1 cellular context compared by ENCODE assay signal in the genomic region with DNA sequence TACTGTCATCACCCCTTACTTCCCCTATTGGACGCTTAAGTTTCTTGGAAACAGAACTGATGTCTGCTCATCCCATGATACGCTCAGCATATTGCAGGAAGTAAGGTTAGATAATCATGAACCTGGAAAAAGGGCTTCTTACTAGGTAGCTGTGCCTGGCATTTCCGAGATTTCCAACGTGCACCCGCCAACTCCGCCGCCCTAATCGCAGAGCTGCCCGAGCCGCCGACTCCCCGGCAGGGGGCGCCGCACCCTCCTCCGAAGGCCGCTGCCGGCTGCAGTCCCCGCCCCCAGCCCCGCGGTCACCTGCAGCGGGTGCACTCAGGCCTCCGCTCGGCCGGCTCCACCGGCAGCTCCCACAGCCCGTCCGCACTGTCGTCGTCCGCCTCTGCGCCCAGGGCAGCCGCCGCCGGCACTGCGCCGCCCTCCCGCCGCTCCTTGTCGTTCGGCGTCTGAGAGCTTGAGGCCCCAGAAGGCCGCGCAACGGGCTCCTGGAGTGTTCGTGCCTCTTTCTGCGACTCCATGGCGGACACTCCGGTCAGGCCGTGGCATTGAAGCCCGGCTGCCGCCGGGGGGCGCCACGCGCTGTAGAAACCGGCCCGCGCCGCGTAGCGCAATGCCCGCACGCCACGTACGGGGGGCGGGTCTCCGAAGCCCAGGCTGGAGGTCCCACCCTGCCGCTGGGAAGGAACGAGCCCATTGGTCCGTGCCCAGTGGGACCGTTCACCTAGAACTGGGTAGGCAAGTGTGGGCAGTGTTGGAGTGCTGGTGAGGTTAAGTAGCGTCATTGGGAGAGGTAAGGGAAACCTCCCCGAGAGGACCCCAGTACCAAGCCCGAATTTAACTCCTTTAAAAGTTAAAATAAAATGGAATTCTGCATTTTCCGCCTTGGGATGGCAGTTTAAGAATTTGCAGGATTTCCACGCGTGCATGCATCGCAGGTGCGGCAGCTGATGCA.
TF ChIP-seq lines count a peak whose summit lies in the region.

A gene with protein sequence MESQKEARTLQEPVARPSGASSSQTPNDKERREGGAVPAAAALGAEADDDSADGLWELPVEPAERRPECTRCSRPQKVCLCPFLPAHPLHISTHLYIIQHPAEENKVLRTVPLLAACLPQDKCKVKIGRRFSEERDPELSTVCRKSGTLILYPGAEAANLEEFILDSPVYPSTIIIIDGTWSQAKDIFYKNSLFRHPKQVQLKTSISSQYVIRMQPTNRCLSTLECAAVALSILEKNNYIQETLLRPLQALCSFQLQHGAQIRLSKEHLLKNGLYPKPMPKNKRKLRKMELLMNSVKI (minus strand): TSS at position 560 of the 958 bp plus-strand sequence. CDS start 36 bp downstream, at position 524.

TF ChIP-seq in GM12878, 131 proteins besides CTCF, POLR2A, EP300 and RAD21 (continued from another document and continues in another):
- TF ChIP-seq FOXM1 (IDR thresholded peaks at IDR 0.05; ENCODE audit: low read depth, low read length) = peak; percentile 53; the same call in 1 of the 2 replicates
- TF ChIP-seq KDM1A (IDR thresholded peaks at IDR 0.05; ENCODE audit: borderline replicate concordance) = no peak
- no peak for TF ChIP-seq NFIC (IDR thresholded peaks at IDR 0.05; ENCODE audit: low read depth, low read length)
- TF ChIP-seq PAX8 (IDR thresholded peaks at IDR 0.05) = no peak
- TF ChIP-seq SREBF1 (IDR thresholded peaks at IDR 0.05; ENCODE audit: low read length) = no peak
- TF ChIP-seq, protein P1, sequence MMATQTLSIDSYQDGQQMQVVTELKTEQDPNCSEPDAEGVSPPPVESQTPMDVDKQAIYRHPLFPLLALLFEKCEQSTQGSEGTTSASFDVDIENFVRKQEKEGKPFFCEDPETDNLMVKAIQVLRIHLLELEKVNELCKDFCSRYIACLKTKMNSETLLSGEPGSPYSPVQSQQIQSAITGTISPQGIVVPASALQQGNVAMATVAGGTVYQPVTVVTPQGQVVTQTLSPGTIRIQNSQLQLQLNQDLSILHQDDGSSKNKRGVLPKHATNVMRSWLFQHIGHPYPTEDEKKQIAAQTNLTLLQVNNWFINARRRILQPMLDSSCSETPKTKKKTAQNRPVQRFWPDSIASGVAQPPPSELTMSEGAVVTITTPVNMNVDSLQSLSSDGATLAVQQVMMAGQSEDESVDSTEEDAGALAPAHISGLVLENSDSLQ (IDR thresholded peaks at IDR 0.05) = 0 out of 2 replicates have a peak, but pooled peaks have one; percentile 8
- no peak for TF ChIP-seq WRNIP1 (IDR thresholded peaks at IDR 0.05; ENCODE audit: borderline replicate concordance, low read depth, low read length)
- TF ChIP-seq, protein P2, sequence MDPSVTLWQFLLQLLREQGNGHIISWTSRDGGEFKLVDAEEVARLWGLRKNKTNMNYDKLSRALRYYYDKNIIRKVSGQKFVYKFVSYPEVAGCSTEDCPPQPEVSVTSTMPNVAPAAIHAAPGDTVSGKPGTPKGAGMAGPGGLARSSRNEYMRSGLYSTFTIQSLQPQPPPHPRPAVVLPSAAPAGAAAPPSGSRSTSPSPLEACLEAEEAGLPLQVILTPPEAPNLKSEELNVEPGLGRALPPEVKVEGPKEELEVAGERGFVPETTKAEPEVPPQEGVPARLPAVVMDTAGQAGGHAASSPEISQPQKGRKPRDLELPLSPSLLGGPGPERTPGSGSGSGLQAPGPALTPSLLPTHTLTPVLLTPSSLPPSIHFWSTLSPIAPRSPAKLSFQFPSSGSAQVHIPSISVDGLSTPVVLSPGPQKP (IDR thresholded peaks at IDR 0.05; ENCODE audit: low read depth, low read length) = peak; percentile 40; the same call in 1 of the 2 replicates
- TF ChIP-seq, protein P3, sequence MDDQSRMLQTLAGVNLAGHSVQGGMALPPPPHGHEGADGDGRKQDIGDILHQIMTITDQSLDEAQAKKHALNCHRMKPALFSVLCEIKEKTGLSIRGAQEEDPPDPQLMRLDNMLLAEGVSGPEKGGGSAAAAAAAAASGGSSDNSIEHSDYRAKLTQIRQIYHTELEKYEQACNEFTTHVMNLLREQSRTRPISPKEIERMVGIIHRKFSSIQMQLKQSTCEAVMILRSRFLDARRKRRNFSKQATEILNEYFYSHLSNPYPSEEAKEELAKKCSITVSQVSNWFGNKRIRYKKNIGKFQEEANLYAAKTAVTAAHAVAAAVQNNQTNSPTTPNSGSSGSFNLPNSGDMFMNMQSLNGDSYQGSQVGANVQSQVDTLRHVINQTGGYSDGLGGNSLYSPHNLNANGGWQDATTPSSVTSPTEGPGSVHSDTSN (IDR thresholded peaks at IDR 0.05; ENCODE audit: insufficient replicate concordance, low read depth, low read length) = no peak
- peak; percentile 75; the same call in 1 of the 2 replicates for TF ChIP-seq HDGF (IDR thresholded peaks at IDR 0.05)
- no peak for TF ChIP-seq BMI1 (IDR thresholded peaks at IDR 0.05; ENCODE audit: borderline replicate concordance)
- TF ChIP-seq GABPA (IDR thresholded peaks at IDR 0.05; ENCODE audit: low read depth) = no peak
- peak; percentile 58 for TF ChIP-seq RELA (IDR thresholded peaks at IDR 0.05; ENCODE audit: borderline replicate concordance, partially characterized antibody)
- TF ChIP-seq NFXL1 (IDR thresholded peaks at IDR 0.05; ENCODE audit: borderline replicate concordance) = no peak
- peak; percentile 91 for TF ChIP-seq IKZF1 (conservative IDR thresholded peaks at IDR 0.05)
- TF ChIP-seq ZNF274 (IDR thresholded peaks at IDR 0.05; ENCODE audit: insufficient read depth, insufficient read length) = no peak
- no peak for TF ChIP-seq MYB (IDR thresholded peaks at IDR 0.05; ENCODE audit: borderline replicate concordance, low read depth, low read length)
- TF ChIP-seq IRF4 (IDR thresholded peaks at IDR 0.05; ENCODE audit: low read depth, low read length) = no peak
- TF ChIP-seq, protein P4, sequence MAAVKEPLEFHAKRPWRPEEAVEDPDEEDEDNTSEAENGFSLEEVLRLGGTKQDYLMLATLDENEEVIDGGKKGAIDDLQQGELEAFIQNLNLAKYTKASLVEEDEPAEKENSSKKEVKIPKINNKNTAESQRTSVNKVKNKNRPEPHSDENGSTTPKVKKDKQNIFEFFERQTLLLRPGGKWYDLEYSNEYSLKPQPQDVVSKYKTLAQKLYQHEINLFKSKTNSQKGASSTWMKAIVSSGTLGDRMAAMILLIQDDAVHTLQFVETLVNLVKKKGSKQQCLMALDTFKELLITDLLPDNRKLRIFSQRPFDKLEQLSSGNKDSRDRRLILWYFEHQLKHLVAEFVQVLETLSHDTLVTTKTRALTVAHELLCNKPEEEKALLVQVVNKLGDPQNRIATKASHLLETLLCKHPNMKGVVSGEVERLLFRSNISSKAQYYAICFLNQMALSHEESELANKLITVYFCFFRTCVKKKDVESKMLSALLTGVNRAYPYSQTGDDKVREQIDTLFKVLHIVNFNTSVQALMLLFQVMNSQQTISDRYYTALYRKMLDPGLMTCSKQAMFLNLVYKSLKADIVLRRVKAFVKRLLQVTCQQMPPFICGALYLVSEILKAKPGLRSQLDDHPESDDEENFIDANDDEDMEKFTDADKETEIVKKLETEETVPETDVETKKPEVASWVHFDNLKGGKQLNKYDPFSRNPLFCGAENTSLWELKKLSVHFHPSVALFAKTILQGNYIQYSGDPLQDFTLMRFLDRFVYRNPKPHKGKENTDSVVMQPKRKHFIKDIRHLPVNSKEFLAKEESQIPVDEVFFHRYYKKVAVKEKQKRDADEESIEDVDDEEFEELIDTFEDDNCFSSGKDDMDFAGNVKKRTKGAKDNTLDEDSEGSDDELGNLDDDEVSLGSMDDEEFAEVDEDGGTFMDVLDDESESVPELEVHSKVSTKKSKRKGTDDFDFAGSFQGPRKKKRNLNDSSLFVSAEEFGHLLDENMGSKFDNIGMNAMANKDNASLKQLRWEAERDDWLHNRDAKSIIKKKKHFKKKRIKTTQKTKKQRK (IDR thresholded peaks at IDR 0.05; ENCODE audit: low read depth, low read length) = no peak
- no peak for TF ChIP-seq CBFB (IDR thresholded peaks at IDR 0.05; ENCODE audit: low read depth)
- TF ChIP-seq CHD1 (IDR thresholded peaks at IDR 0.05; ENCODE audit: low read depth, low read length) = no peak
- peak; percentile 92 for TF ChIP-seq DPF2 (IDR thresholded peaks at IDR 0.05)
- peak; percentile 89; the same call in 1 of the 2 replicates for TF ChIP-seq CBX5 (IDR thresholded peaks at IDR 0.05; ENCODE audit: low read depth)
- TF ChIP-seq SUZ12 (IDR thresholded peaks at IDR 0.05; ENCODE audit: unreplicated experiment) = no peak
- TF ChIP-seq TCF7 (IDR thresholded peaks at IDR 0.05; ENCODE audit: borderline replicate concordance) = no peak
- TF ChIP-seq ZBED1 (IDR thresholded peaks at IDR 0.05; ENCODE audit: borderline replicate concordance) = no peak
- TF ChIP-seq HDAC2 (IDR thresholded peaks at IDR 0.05) = no peak
- peak; percentile 26 for TF ChIP-seq MEF2B (IDR thresholded peaks at IDR 0.05; ENCODE audit: partially characterized antibody, poor library complexity, severe bottlenecking)
- TF ChIP-seq, protein P5, sequence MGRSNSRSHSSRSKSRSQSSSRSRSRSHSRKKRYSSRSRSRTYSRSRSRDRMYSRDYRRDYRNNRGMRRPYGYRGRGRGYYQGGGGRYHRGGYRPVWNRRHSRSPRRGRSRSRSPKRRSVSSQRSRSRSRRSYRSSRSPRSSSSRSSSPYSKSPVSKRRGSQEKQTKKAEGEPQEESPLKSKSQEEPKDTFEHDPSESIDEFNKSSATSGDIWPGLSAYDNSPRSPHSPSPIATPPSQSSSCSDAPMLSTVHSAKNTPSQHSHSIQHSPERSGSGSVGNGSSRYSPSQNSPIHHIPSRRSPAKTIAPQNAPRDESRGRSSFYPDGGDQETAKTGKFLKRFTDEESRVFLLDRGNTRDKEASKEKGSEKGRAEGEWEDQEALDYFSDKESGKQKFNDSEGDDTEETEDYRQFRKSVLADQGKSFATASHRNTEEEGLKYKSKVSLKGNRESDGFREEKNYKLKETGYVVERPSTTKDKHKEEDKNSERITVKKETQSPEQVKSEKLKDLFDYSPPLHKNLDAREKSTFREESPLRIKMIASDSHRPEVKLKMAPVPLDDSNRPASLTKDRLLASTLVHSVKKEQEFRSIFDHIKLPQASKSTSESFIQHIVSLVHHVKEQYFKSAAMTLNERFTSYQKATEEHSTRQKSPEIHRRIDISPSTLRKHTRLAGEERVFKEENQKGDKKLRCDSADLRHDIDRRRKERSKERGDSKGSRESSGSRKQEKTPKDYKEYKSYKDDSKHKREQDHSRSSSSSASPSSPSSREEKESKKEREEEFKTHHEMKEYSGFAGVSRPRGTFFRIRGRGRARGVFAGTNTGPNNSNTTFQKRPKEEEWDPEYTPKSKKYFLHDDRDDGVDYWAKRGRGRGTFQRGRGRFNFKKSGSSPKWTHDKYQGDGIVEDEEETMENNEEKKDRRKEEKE (IDR thresholded peaks at IDR 0.05) = 0 out of 2 replicates have a peak, but pooled peaks have one; percentile 45
- TF ChIP-seq RUNX3 (IDR thresholded peaks at IDR 0.05; ENCODE audit: low read length) = peak; percentile 60
- 0 out of 2 replicates have a peak, but pooled peaks have one; percentile 14 for TF ChIP-seq ZSCAN29 (IDR thresholded peaks at IDR 0.05)
- TF ChIP-seq GATAD2B (conservative IDR thresholded peaks at IDR 0.05; ENCODE audit: low read depth) = peak; percentile 98
- TF ChIP-seq SIN3A (IDR thresholded peaks at IDR 0.05; ENCODE audit: low read depth, low read length) = peak; percentile 74; the same call in 1 of the 2 replicates
- TF ChIP-seq CBX3 (IDR thresholded peaks at IDR 0.05; ENCODE audit: borderline replicate concordance, low read depth) = no peak
- peak; percentile 40 for TF ChIP-seq HCFC1 (IDR thresholded peaks at IDR 0.05; ENCODE audit: low read length)
- peak; percentile 82 for TF ChIP-seq BACH1 (IDR thresholded peaks at IDR 0.05; ENCODE audit: borderline replicate concordance)
- TF ChIP-seq, protein P6, sequence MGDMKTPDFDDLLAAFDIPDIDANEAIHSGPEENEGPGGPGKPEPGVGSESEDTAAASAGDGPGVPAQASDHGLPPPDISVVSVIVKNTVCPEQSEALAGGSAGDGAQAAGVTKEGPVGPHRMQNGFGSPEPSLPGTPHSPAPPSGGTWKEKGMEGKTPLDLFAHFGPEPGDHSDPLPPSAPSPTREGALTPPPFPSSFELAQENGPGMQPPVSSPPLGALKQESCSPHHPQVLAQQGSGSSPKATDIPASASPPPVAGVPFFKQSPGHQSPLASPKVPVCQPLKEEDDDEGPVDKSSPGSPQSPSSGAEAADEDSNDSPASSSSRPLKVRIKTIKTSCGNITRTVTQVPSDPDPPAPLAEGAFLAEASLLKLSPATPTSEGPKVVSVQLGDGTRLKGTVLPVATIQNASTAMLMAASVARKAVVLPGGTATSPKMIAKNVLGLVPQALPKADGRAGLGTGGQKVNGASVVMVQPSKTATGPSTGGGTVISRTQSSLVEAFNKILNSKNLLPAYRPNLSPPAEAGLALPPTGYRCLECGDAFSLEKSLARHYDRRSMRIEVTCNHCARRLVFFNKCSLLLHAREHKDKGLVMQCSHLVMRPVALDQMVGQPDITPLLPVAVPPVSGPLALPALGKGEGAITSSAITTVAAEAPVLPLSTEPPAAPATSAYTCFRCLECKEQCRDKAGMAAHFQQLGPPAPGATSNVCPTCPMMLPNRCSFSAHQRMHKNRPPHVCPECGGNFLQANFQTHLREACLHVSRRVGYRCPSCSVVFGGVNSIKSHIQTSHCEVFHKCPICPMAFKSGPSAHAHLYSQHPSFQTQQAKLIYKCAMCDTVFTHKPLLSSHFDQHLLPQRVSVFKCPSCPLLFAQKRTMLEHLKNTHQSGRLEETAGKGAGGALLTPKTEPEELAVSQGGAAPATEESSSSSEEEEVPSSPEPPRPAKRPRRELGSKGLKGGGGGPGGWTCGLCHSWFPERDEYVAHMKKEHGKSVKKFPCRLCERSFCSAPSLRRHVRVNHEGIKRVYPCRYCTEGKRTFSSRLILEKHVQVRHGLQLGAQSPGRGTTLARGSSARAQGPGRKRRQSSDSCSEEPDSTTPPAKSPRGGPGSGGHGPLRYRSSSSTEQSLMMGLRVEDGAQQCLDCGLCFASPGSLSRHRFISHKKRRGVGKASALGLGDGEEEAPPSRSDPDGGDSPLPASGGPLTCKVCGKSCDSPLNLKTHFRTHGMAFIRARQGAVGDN (IDR thresholded peaks at IDR 0.05) = peak; percentile 83
- no peak for TF ChIP-seq ZNF622 (IDR thresholded peaks at IDR 0.05)
- TF ChIP-seq TCF3 (IDR thresholded peaks at IDR 0.05; ENCODE audit: borderline replicate concordance, insufficient read depth, low read depth, low read length) = peak; percentile 68; the same call in 1 of the 2 replicates
- TF ChIP-seq ESRRA (IDR thresholded peaks at IDR 0.05; ENCODE audit: low read length) = 0 out of 2 replicates have a peak, but pooled peaks have one; percentile 60
- TF ChIP-seq CEBPB (IDR thresholded peaks at IDR 0.05; ENCODE audit: borderline replicate concordance in 1 of 2, low read depth in 2 of 2, low read length in 2 of 2) = no peak
- TF ChIP-seq NR2C1 (IDR thresholded peaks at IDR 0.05) = no peak
- no peak for TF ChIP-seq STAT3 (IDR thresholded peaks at IDR 0.05; ENCODE audit: low read depth, low read length)
- no peak for TF ChIP-seq JUND (IDR thresholded peaks at IDR 0.05; ENCODE audit: low read depth, low read length)
- TF ChIP-seq NRF1 (conservative IDR thresholded peaks at IDR 0.05; ENCODE audit: low read depth, low read length) = no peak
- TF ChIP-seq PML (IDR thresholded peaks at IDR 0.05; ENCODE audit: low read length) = no peak
- no peak for TF ChIP-seq SP1 (IDR thresholded peaks at IDR 0.05; ENCODE audit: low read depth, low read length)
- TF ChIP-seq ZNF207 (IDR thresholded peaks at IDR 0.05; ENCODE audit: borderline replicate concordance) = peak; percentile 93
- TF ChIP-seq TARDBP (IDR thresholded peaks at IDR 0.05; ENCODE audit: borderline replicate concordance) = no peak
- 0 out of 4 replicates have a peak, but pooled peaks of 1 of the 2 experiments have one; percentile 22 for TF ChIP-seq SRF (IDR thresholded peaks at IDR 0.05; ENCODE audit: low read depth in 2 of 2, low read length in 2 of 2)
- 0 out of 2 replicates have a peak, but pooled peaks have one; percentile 40 for TF ChIP-seq PAX5 (IDR thresholded peaks at IDR 0.05; ENCODE audit: borderline replicate concordance, low read depth, low read length)
